1 cellular context compared by ENCODE assay signal in the genomic region with DNA sequence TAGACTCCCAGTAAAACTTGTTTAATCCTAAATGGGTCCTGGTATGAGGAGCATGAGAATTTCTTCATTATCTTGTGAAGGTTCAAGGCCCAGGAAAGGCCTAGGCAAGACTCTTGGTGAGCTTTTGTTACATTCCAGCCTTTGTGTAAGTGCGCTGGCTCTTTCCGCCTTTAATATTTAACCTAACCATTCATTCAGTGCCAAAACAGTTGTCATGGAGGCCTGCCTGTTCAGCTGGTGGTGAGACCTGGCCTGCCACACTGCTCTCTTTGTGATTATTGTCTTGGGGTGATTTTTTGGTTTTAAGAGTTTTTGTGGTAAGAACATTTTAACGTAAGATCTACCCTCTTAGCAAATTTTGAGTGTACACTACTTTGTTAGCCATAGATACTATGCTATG.
TF ChIP-seq lines count a peak whose summit lies in the region.

No MANE protein-coding gene starts in this region.

TF ChIP-seq in HepG2, 621 proteins besides CTCF, POLR2A, EP300 and RAD21 (continued from another document):
- TF ChIP-seq, protein P1, sequence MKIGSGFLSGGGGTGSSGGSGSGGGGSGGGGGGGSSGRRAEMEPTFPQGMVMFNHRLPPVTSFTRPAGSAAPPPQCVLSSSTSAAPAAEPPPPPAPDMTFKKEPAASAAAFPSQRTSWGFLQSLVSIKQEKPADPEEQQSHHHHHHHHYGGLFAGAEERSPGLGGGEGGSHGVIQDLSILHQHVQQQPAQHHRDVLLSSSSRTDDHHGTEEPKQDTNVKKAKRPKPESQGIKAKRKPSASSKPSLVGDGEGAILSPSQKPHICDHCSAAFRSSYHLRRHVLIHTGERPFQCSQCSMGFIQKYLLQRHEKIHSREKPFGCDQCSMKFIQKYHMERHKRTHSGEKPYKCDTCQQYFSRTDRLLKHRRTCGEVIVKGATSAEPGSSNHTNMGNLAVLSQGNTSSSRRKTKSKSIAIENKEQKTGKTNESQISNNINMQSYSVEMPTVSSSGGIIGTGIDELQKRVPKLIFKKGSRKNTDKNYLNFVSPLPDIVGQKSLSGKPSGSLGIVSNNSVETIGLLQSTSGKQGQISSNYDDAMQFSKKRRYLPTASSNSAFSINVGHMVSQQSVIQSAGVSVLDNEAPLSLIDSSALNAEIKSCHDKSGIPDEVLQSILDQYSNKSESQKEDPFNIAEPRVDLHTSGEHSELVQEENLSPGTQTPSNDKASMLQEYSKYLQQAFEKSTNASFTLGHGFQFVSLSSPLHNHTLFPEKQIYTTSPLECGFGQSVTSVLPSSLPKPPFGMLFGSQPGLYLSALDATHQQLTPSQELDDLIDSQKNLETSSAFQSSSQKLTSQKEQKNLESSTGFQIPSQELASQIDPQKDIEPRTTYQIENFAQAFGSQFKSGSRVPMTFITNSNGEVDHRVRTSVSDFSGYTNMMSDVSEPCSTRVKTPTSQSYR (CRISPR knock-in tag; IDR thresholded peaks at IDR 0.05; ENCODE audit: borderline replicate concordance), result no peak
- TF ChIP-seq ZSCAN22 (CRISPR knock-in tag; IDR thresholded peaks at IDR 0.05), result no peak
- no peak for TF ChIP-seq GABPB1 (CRISPR knock-in tag; IDR thresholded peaks at IDR 0.05)
- TF ChIP-seq ATAD3A (CRISPR knock-in tag; IDR thresholded peaks at IDR 0.05), result no peak
- TF ChIP-seq SIN3B (IDR thresholded peaks at IDR 0.05; ENCODE audit: low read length), result no peak
- no peak for TF ChIP-seq ZFP62 (CRISPR knock-in tag; IDR thresholded peaks at IDR 0.05)
- TF ChIP-seq ZNF720 (CRISPR knock-in tag; IDR thresholded peaks at IDR 0.05), result no peak
- TF ChIP-seq ELF4 (CRISPR knock-in tag; IDR thresholded peaks at IDR 0.05; ENCODE audit: borderline replicate concordance), result no peak
- TF ChIP-seq RFX5 (IDR thresholded peaks at IDR 0.05; ENCODE audit: low read depth, low read length), result no peak
